ENCODE assay signal across 30 cellular contexts in the genomic region with DNA sequence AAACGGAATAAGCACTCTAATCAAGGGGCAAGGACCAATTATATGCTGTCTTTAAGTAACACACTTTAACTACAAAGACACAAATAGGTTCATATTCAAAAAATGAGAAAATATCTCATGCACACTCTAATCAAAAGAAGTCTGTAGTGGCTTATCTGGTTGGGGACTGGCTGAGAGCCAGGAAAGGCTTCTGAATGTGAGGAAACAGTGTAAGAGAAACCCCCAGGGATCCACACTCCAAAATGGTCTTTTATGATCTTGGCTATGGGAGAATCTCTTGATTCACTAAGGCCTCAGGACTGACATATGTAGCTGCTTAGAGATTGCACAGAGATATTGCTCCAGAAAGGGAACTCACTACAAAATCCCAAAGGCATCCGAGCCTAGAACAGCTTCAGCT. TPM values are rescaled to one million over a fixed set of nuclear protein-coding genes. Genes with fewer than 3 reads are reported as not detected.
DNase-seq lines count a peak whose midpoint lies in the region; ATAC-seq, FAIRE-seq and TF ChIP-seq lines count a peak whose summit lies in the region.
"Had no signal": no experiment of that assay in that cellular context is flagged by ENCODE, and none has a peak within 500 bp of the region (broad histone marks: within the 10 kb centered on the region; RNA-seq: fewer than 3 reads in every experiment).

No MANE protein-coding gene starts in this region.

- DNase-seq in A673 (ENCODE audit: low spot score) (peak; percentile 68), COLO829 (ENCODE audit: low spot score) (peak; percentile 75), NCI-H2107 treated with DMSO at 0.1 percent for 48 hours (lab: John Stamatoyannopoulos, UW; ENCODE audit: unreplicated experiment) (peak; percentile 28), SK-MEL-5 (ENCODE audit: low read depth, low spot score) (peak; percentile 94), UCSD-AML1 (lab: John Stamatoyannopoulos, UW; ENCODE audit: unreplicated experiment) (no peak), HepG2 (ENCODE audit: low spot score) (no peak)
- no peak for DNase-seq in activated T-cell treated with anti-CD3 and anti-CD28 coated beads, Interleukin-2, amount 50 U/mL, for 72 hours
- DNase-seq: AML-193; CD8-positive, alpha-beta T cell; GOT3; HFFc6; IMR-90; KG1; MG63; NCI-H1417; NCI-H1694; NCI-H2029 treated with DMSO at 0.1 percent for 48 hours; NCI-H2227 treated with DMSO at 0.1 percent for 48 hours; NCI-H510A treated with DMSO at 0.1 percent for 48 hours; NCI-H774; Right ventricle myocardium superior; RPMI8226; T-helper 1 cell had no signal

- H3K79me2 ChIP-seq in HepG2 (ENCODE audit: insufficient read depth, low read length) = no peaks in the 10 kb centered on the region

- peaks cover 18 to 19% of the 10 kb centered on the region in 2 donors for H3K9me3 Mint-ChIP-seq in activated T-cell treated with anti-CD3 and anti-CD28 coated beads, Interleukin-2, amount 50 U/mL, for 72 hours

- no TSS peak for BruUV-seq in A673 (replicated peaks; lab: Mats Ljungman, UMichigan)
- no TSS peak for BruUV-seq in HepG2 (replicated peaks; lab: Mats Ljungman, UMichigan)

- intact Hi-C loops in A673 (cut with micrococcal nuclease; ENCODE audit: unreplicated experiment) (no loop called here), HepG2 (cut with micrococcal nuclease; ENCODE audit: unreplicated experiment) (no loop called here)

- POLR2A ChIA-PET in A673 (lab: Charles Lee; ENCODE audit: low non-redundant PET) (no interaction called here), HepG2 (lab: Yijun Ruan, JAX) (no interaction called here)

- no peaks in the 10 kb centered on the region for H3K27me3 Mint-ChIP-seq in activated T-cell treated with anti-CD3 and anti-CD28 coated beads, Interleukin-2, amount 50 U/mL, for 72 hours (ENCODE audit: low read depth)

- H3K36me3 Mint-ChIP-seq in activated T-cell treated with anti-CD3 and anti-CD28 coated beads, Interleukin-2, amount 50 U/mL, for 72 hours (ENCODE audit: insufficient read depth in 2 of 2) = peaks cover 6 to 13% of the 10 kb centered on the region in 2 donors
- H3K36me3 Mint-ChIP-seq: CD8-positive, alpha-beta T cell had no signal

- no peak overlapping the region for H3K27ac ChIP-seq in A673 (ENCODE audit: low read depth, low read length, poor library complexity, severe bottlenecking)
- no peak overlapping the region for H3K27ac ChIP-seq in HepG2 (ENCODE audit: extremely low read length, insufficient read depth, low read length)
- H3K27ac ChIP-seq: C4-2B, SJSA1 had no signal

- H4K20me1 ChIP-seq in HepG2 (ENCODE audit: insufficient read depth, low read length) = no peaks in the 10 kb centered on the region

- H3K4me2 ChIP-seq in HepG2 (ENCODE audit: low read depth, low read length) = no peak overlapping the region

- no peak overlapping the region for H3K27ac Mint-ChIP-seq in activated T-cell treated with anti-CD3 and anti-CD28 coated beads, Interleukin-2, amount 50 U/mL, for 72 hours
- H3K27ac Mint-ChIP-seq: CD8-positive, alpha-beta T cell; HFFc6; T-helper 2 cell treated with Interferon-gamma antibody and Interleukin-4, amounts not matched to agents 5 μg/mL and 100 μg/mL, for 36 hours had no signal

- H3K36me3 ChIP-seq in A673 (ENCODE audit: insufficient read depth, low read length, poor library complexity, severe bottlenecking) (no peaks in the 10 kb centered on the region), HepG2 (replicated peaks in 1 of 2; ENCODE audit: control insufficient read depth in 1 of 2, insufficient read depth in 2 of 2, low read length in 2 of 2) (no peaks in the 10 kb centered on the region)
- H3K36me3 ChIP-seq: HAP-1, MG63, SJSA1 had no signal

- no peak overlapping the region for H3K9ac ChIP-seq in HepG2 (ENCODE audit: insufficient read depth, low read depth, low read length)

- in situ Hi-C loops in SK-MEL-5 (cut with HindIII; ENCODE audit: low pct_unique_long_range_greater_than_20kb, low sequenced_read_pairs) = no loop called here
- in situ Hi-C loops in HepG2 (cut with HindIII; ENCODE audit: extremely low pct_ligation_motif_present, low pct_unique_long_range_greater_than_20kb) = no loop called here

- no peaks in the 10 kb centered on the region for H3K4me1 Mint-ChIP-seq in activated T-cell treated with anti-CD3 and anti-CD28 coated beads, Interleukin-2, amount 50 U/mL, for 72 hours (ENCODE audit: low read depth)

- H3K4me1 ChIP-seq in A673 (ENCODE audit: insufficient read depth, low read length, poor library complexity, severe bottlenecking) = no peaks in the 10 kb centered on the region
- H3K4me1 ChIP-seq in HepG2 (ENCODE audit: insufficient read depth, low read length) = no peaks in the 10 kb centered on the region
- H3K4me1 ChIP-seq: HAP-1, SJSA1 had no signal

- CTCF ChIA-PET in A673 (lab: Charles Lee) = interaction anchor here (0.6 kb wide), 1 partner anchor 285 kb away, joined by 4 read pairs; no protein-coding TSS in a partner anchor
- CTCF ChIA-PET in HepG2 (lab: Yijun Ruan, JAX; ENCODE audit: low intra/inter-chr PET ratio, low total read pairs) = no interaction called here

- H3K4me3 ChIP-seq in A673 (ENCODE audit: low read depth, low read length, poor library complexity, severe bottlenecking) (no peak overlapping the region), HepG2 (replicated peaks in 1 of 3; ENCODE audit: insufficient read depth in 1 of 3, low read depth in 2 of 3, low read length in 3 of 3) (no peak overlapping the region)
- H3K4me3 ChIP-seq: GM12878, HAP-1, MG63, SJSA1 had no signal

- H3K9me3 ChIP-seq in A673 (ENCODE audit: low read depth, low read length, poor library complexity, severe bottlenecking) (no peaks in the 10 kb centered on the region), HepG2 (ENCODE audit: low read length) (no peaks in the 10 kb centered on the region)
- H3K9me3 ChIP-seq: HAP-1, MG63, SJSA1 had no signal

- H3K4me3 Mint-ChIP-seq in activated T-cell treated with anti-CD3 and anti-CD28 coated beads, Interleukin-2, amount 50 U/mL, for 72 hours = no peak overlapping the region
- H3K4me3 Mint-ChIP-seq: CD8-positive, alpha-beta T cell; HFFc6; T-helper 2 cell treated with Interferon-gamma antibody and Interleukin-4, amounts not matched to agents 5 μg/mL and 100 μg/mL, for 36 hours had no signal

- no peak overlapping the region for H2AFZ ChIP-seq in HepG2 (ENCODE audit: low read length)

- H3K27me3 ChIP-seq in A673 (replicated peaks; ENCODE audit: insufficient read depth, low read depth, low read length, poor library complexity) (peaks cover 7% of the 10 kb centered on the region), HepG2 (ENCODE audit: control insufficient read depth in 1 of 2, insufficient read depth in 2 of 2, low read length in 2 of 2) (no peaks in the 10 kb centered on the region)
- H3K27me3 ChIP-seq: MG63, SJSA1 had no signal

- TF ChIP-seq RAD21 in HepG2 (CRISPR knock-in tag; IDR thresholded peaks at IDR 0.05) = no peak

- no peak for TF ChIP-seq POLR2A in HepG2 (IDR thresholded peaks at IDR 0.05; ENCODE audit: insufficient read depth in 1 of 2, low read depth in 2 of 2, low read length in 2 of 2)

- TF ChIP-seq EP300 in HepG2 (IDR thresholded peaks at IDR 0.05; ENCODE audit: low read depth in 2 of 2, low read length in 2 of 2) (no peak), HepG2 (CRISPR knock-in tag; IDR thresholded peaks at IDR 0.05; ENCODE audit: borderline replicate concordance) (no peak)

- no peak for FAIRE-seq in HepG2 (lab: Jason Lieb, UNC)
- FAIRE-seq: A204.1, G401.6, GM12878 had no signal

- no peak for ATAC-seq in activated T-cell treated with anti-CD3 and anti-CD28 coated beads, Interleukin-2, amount 50 U/mL, for 72 hours (replicated peaks in 1 of 2)
- no peak for ATAC-seq in HepG2
- ATAC-seq: CD8-positive, alpha-beta T cell; GM12878 had no signal

- TF ChIP-seq CTCF in A673 (conservative IDR thresholded peaks at IDR 0.05; ENCODE audit: low read depth, low read length) = no peak
- TF ChIP-seq CTCF in HepG2 (CRISPR knock-in tag; IDR thresholded peaks at IDR 0.05) = no peak

- under 1% methylated on average over 2 of the region's 2 CpGs for WGBS in HepG2 (ENCODE audit: low lambda C conversion rate)

RNA-seq across cellular contexts. Expression of gene CTSG, which starts 10.3 kb away (rescaled TPM):
- not detected in 2 replicates for total RNA-seq in A673 (2021)
- total RNA-seq in SK-MEL-5 (2014; rRNA removed; shearing (Covaris generic)) = not detected in 2 replicates
- polyA plus RNA-seq in SK-MEL-5 (2015; cell fraction: cytosol; rRNA removed) = 0.37 TPM in 1 of 2 replicates, not detected in the other
- polyA plus RNA-seq in SK-MEL-5 (2015; cell fraction: nucleus; rRNA removed) = not detected in 2 replicates
- not detected for total RNA-seq in activated T-cell treated with anti-CD3 and anti-CD28 coated beads, Interleukin-2, amount 50 U/mL, for 72 hours
- total RNA-seq in HepG2 (2016; rRNA removed; fragmentation: Illumina TruSeq; extraction: Trizol) = not detected in 2 replicates
- not detected in 2 replicates for total RNA-seq in HepG2 (2016; cell fraction: cytosol; rRNA removed; fragmentation: Illumina TruSeq; extraction: Trizol; ENCODE audit: low read depth)
- not detected in 2 replicates for total RNA-seq in HepG2 (2016; cell fraction: insoluble cytoplasmic fraction; rRNA removed; fragmentation: Illumina TruSeq; extraction: Trizol)
- not detected in 2 replicates for total RNA-seq in HepG2 (2016; cell fraction: membrane; rRNA removed; fragmentation: Illumina TruSeq; extraction: Trizol)
- total RNA-seq in HepG2 (2016; cell fraction: nucleus; rRNA removed; fragmentation: Illumina TruSeq; extraction: Trizol) = not detected in 2 replicates
- not detected in 2 replicates for polyA plus RNA-seq in HepG2 (2011; rRNA removed)
- not detected in 2 replicates for polyA plus RNA-seq in HepG2 (2011; cell fraction: cytosol; rRNA removed)
- not detected in 2 replicates for polyA plus RNA-seq in HepG2 (2011; cell fraction: nucleus; rRNA removed)
- polyA plus RNA-seq in HepG2 (2012) = not detected in 2 replicates
- not detected in 2 replicates for polyA plus RNA-seq in HepG2 (2016; cell fraction: cytosol; fragmentation: Illumina TruSeq; extraction: Trizol; ENCODE audit: low read depth)
- not detected in 2 replicates for polyA plus RNA-seq in HepG2 (2016; cell fraction: insoluble cytoplasmic fraction; fragmentation: Illumina TruSeq; extraction: Trizol; ENCODE audit: low read depth)
- not detected in 2 replicates for polyA plus RNA-seq in HepG2 (2016; cell fraction: membrane; fragmentation: Illumina TruSeq; extraction: Trizol; ENCODE audit: low read depth)
- not detected in 2 replicates for polyA plus RNA-seq in HepG2 (2016; cell fraction: nucleus; fragmentation: Illumina TruSeq; extraction: Trizol; ENCODE audit: insufficient read depth, low read depth)
- polyA minus RNA-seq in HepG2 (2011; rRNA and poly(A)+ RNA removed; ENCODE audit: low replicate concordance) = not detected in 2 replicates
- not detected in 2 replicates for polyA minus RNA-seq in HepG2 (2011; cell fraction: cytosol; rRNA and poly(A)+ RNA removed)
- polyA minus RNA-seq in HepG2 (2011; cell fraction: nucleus; rRNA and poly(A)+ RNA removed) = not detected in 2 replicates
- total RNA-seq: CD8-positive, alpha-beta T cell; GM12878; HFFc6; IMR-90; SJSA1 had no signal
- polyA plus RNA-seq: GM12878, IMR-90 had no signal

RNA-seq across cellular contexts. Expression of gene GZMH, which starts 43.7 kb away (rescaled TPM):
- total RNA-seq in A673 (2021) (not detected in 2 replicates), HepG2 (2016; rRNA removed; fragmentation: Illumina TruSeq; extraction: Trizol) (not detected in 2 replicates)
- not detected in 2 replicates for total RNA-seq in SK-MEL-5 (2014; rRNA removed; shearing (Covaris generic))
- not detected in 2 replicates for polyA plus RNA-seq in SK-MEL-5 (2015; cell fraction: cytosol; rRNA removed)
- polyA plus RNA-seq in SK-MEL-5 (2015; cell fraction: nucleus; rRNA removed) = not detected in 2 replicates
- 10 to 100 TPM; 32.3 to 74.2 TPM for total RNA-seq in activated T-cell treated with anti-CD3 and anti-CD28 coated beads, Interleukin-2, amount 50 U/mL, for 72 hours
- not detected in 2 replicates for total RNA-seq in HepG2 (2016; cell fraction: cytosol; rRNA removed; fragmentation: Illumina TruSeq; extraction: Trizol; ENCODE audit: low read depth)
- not detected in 2 replicates for total RNA-seq in HepG2 (2016; cell fraction: insoluble cytoplasmic fraction; rRNA removed; fragmentation: Illumina TruSeq; extraction: Trizol)
- total RNA-seq in HepG2 (2016; cell fraction: membrane; rRNA removed; fragmentation: Illumina TruSeq; extraction: Trizol) = not detected in 2 replicates
- not detected in 2 replicates for total RNA-seq in HepG2 (2016; cell fraction: nucleus; rRNA removed; fragmentation: Illumina TruSeq; extraction: Trizol)
- 0.08 TPM in 1 of 2 replicates, not detected in the other for polyA plus RNA-seq in HepG2 (2011; rRNA removed)
- not detected in 2 replicates for polyA plus RNA-seq in HepG2 (2011; cell fraction: cytosol; rRNA removed)
- not detected in 2 replicates for polyA plus RNA-seq in HepG2 (2011; cell fraction: nucleus; rRNA removed)
- polyA plus RNA-seq in HepG2 (2012) = not detected in 2 replicates
- not detected in 2 replicates for polyA plus RNA-seq in HepG2 (2016; cell fraction: cytosol; fragmentation: Illumina TruSeq; extraction: Trizol; ENCODE audit: low read depth)
- polyA plus RNA-seq in HepG2 (2016; cell fraction: insoluble cytoplasmic fraction; fragmentation: Illumina TruSeq; extraction: Trizol; ENCODE audit: low read depth) = not detected in 2 replicates
- polyA plus RNA-seq in HepG2 (2016; cell fraction: membrane; fragmentation: Illumina TruSeq; extraction: Trizol; ENCODE audit: low read depth) = not detected in 2 replicates
- not detected in 2 replicates for polyA plus RNA-seq in HepG2 (2016; cell fraction: nucleus; fragmentation: Illumina TruSeq; extraction: Trizol; ENCODE audit: insufficient read depth, low read depth)
- not detected in 2 replicates for polyA minus RNA-seq in HepG2 (2011; rRNA and poly(A)+ RNA removed; ENCODE audit: low replicate concordance)
- not detected in 2 replicates for polyA minus RNA-seq in HepG2 (2011; cell fraction: cytosol; rRNA and poly(A)+ RNA removed)
- not detected in 2 replicates for polyA minus RNA-seq in HepG2 (2011; cell fraction: nucleus; rRNA and poly(A)+ RNA removed)
- total RNA-seq: GM12878, HFFc6, IMR-90, SJSA1 had no signal
- polyA plus RNA-seq: IMR-90 had no signal

RNA-seq across cellular contexts. Expression of gene CMA1, which starts 57.7 kb away (rescaled TPM):
- not detected in 2 replicates for total RNA-seq in A673 (2021)
- total RNA-seq in SK-MEL-5 (2014; rRNA removed; shearing (Covaris generic)) = not detected in 2 replicates
- not detected in 2 replicates for polyA plus RNA-seq in SK-MEL-5 (2015; cell fraction: cytosol; rRNA removed)
- polyA plus RNA-seq in SK-MEL-5 (2015; cell fraction: nucleus; rRNA removed) = not detected in 2 replicates
- not detected for total RNA-seq in activated T-cell treated with anti-CD3 and anti-CD28 coated beads, Interleukin-2, amount 50 U/mL, for 72 hours
- total RNA-seq in HepG2 (2016; rRNA removed; fragmentation: Illumina TruSeq; extraction: Trizol) = not detected in 2 replicates
- not detected in 2 replicates for total RNA-seq in HepG2 (2016; cell fraction: cytosol; rRNA removed; fragmentation: Illumina TruSeq; extraction: Trizol; ENCODE audit: low read depth)
- total RNA-seq in HepG2 (2016; cell fraction: insoluble cytoplasmic fraction; rRNA removed; fragmentation: Illumina TruSeq; extraction: Trizol) = not detected in 2 replicates
- total RNA-seq in HepG2 (2016; cell fraction: membrane; rRNA removed; fragmentation: Illumina TruSeq; extraction: Trizol) = not detected in 2 replicates
- total RNA-seq in HepG2 (2016; cell fraction: nucleus; rRNA removed; fragmentation: Illumina TruSeq; extraction: Trizol) = not detected in 2 replicates
- not detected in 2 replicates for polyA plus RNA-seq in HepG2 (2011; rRNA removed)
- polyA plus RNA-seq in HepG2 (2011; cell fraction: cytosol; rRNA removed) = not detected in 2 replicates
- not detected in 2 replicates for polyA plus RNA-seq in HepG2 (2011; cell fraction: nucleus; rRNA removed)
- not detected in 2 replicates for polyA plus RNA-seq in HepG2 (2012)
- polyA plus RNA-seq in HepG2 (2016; cell fraction: cytosol; fragmentation: Illumina TruSeq; extraction: Trizol; ENCODE audit: low read depth) = not detected in 2 replicates
- not detected in 2 replicates for polyA plus RNA-seq in HepG2 (2016; cell fraction: insoluble cytoplasmic fraction; fragmentation: Illumina TruSeq; extraction: Trizol; ENCODE audit: low read depth)
- polyA plus RNA-seq in HepG2 (2016; cell fraction: membrane; fragmentation: Illumina TruSeq; extraction: Trizol; ENCODE audit: low read depth) = not detected in 2 replicates
- polyA plus RNA-seq in HepG2 (2016; cell fraction: nucleus; fragmentation: Illumina TruSeq; extraction: Trizol; ENCODE audit: insufficient read depth, low read depth) = not detected in 2 replicates
- not detected in 2 replicates for polyA minus RNA-seq in HepG2 (2011; rRNA and poly(A)+ RNA removed; ENCODE audit: low replicate concordance)
- not detected in 2 replicates for polyA minus RNA-seq in HepG2 (2011; cell fraction: cytosol; rRNA and poly(A)+ RNA removed)
- not detected in 2 replicates for polyA minus RNA-seq in HepG2 (2011; cell fraction: nucleus; rRNA and poly(A)+ RNA removed)
- total RNA-seq: CD8-positive, alpha-beta T cell; GM12878; HFFc6; IMR-90; SJSA1 had no signal
- polyA plus RNA-seq: GM12878, IMR-90 had no signal

Comparison
In these comparisons a context has a peak if more than half of its experiments do, and no peak if none do; other contexts are left out.
1. DNase-seq: peak in A673 (single experiment), COLO829 (single experiment), NCI-H2107 treated with DMSO at 0.1 percent for 48 hours (single experiment) and SK-MEL-5 (single experiment); none in UCSD-AML1 (single experiment), activated T-cell treated with anti-CD3 and anti-CD28 coated beads, Interleukin-2, amount 50 U/mL, for 72 hours (0 of 2) and HepG2 (single experiment).
2. RNA of gene GZMH, which starts 43.7 kb away (total RNA-seq): 32.3 to 74.2 TPM in activated T-cell treated with anti-CD3 and anti-CD28 coated beads, Interleukin-2, amount 50 U/mL, for 72 hours; not detected in A673, not detected in SK-MEL-5 and not detected in HepG2; every median in the first group is over 10 times any median in the second.